32 cellular contexts compared by ENCODE assay signal in genomic region chr1:224900062-224900461, GRCh38. TPM values are rescaled to one million over a fixed set of nuclear protein-coding genes. Genes with fewer than 3 reads are reported as not detected.
"Had no signal": no experiment of that assay in that cellular context is flagged by ENCODE, and none has a peak within 500 bp of the region (broad histone marks: within the 10 kb centered on the region; RNA-seq: fewer than 3 reads in every experiment).

No MANE protein-coding gene starts in this region.

- H3K27me3 ChIP-seq: adrenal gland, body of pancreas, brain microvascular endothelial cell, breast epithelium had no signal

- H3K4me3 ChIP-seq: adrenal gland, body of pancreas, breast epithelium had no signal

- H3K27ac ChIP-seq: adrenal gland, body of pancreas, brain microvascular endothelial cell, breast epithelium, VCaP had no signal

- H3K9me3 ChIP-seq: adrenal gland, body of pancreas, breast epithelium had no signal

- ATAC-seq: activated CD8-positive, alpha-beta T cell treated with anti-CD3 and anti-CD28 coated beads for 36 hours; activated naive CD4-positive, alpha-beta T cell treated with anti-CD3 and anti-CD28 coated beads, Interleukin-2, amount 50 U/mL, for 72 hours; activated T-cell treated with anti-CD3 and anti-CD28 coated beads, Interleukin-2, amount 50 U/mL, for 4 hours; activated T-cell treated with anti-CD3 and anti-CD28 coated beads, Interleukin-2, amount 50 U/mL, for 72 hours; activated T-helper 17 cell treated with anti-CD3 and anti-CD28 coated beads, Interleukin-2, amount 50 U/mL, for 72 hours; body of pancreas had no signal

- FAIRE-seq: astrocyte had no signal

- H3K4me1 ChIP-seq: adrenal gland, body of pancreas, breast epithelium had no signal

- DNase-seq: activated B cell treated with CpG ODN at 0.5 μM for 24 hours; activated CD4-positive, alpha-beta memory T cell treated with anti-CD3 and anti-CD28 coated beads for 36 hours; activated CD4-positive, alpha-beta T cell treated with anti-CD3 and anti-CD28 coated beads for 4 hours; activated CD4-positive, alpha-beta T cell treated with anti-CD3 and anti-CD28 coated beads, Interleukin-2, amount 10 ng/mL, durations not matched to agents 24 days and 14 days; activated CD4-positive, alpha-beta T cell treated with anti-CD3 and anti-CD28 coated beads, Interleukin-2, amount 50 U/mL, for 1 hour; activated CD4-positive, alpha-beta T cell treated with anti-CD3 and anti-CD28 coated beads, Interleukin-2, amount 50 U/mL, for 4 hours; activated CD4-positive, CD25-positive, alpha-beta regulatory T cell treated with anti-CD3 and anti-CD28 coated beads, Interleukin-2, amount 50 U/mL, for 72 hours; activated CD8-positive, alpha-beta memory T cell treated with anti-CD3 and anti-CD28 coated beads, Interleukin-2, amount 50 U/mL, for 4 hours; activated CD8-positive, alpha-beta T cell treated with anti-CD3 and anti-CD28 coated beads for 36 hours; activated effector memory CD4-positive, alpha-beta T cell treated with anti-CD3 and anti-CD28 coated beads, Interleukin-2, amount 50 U/mL, for 16 hours; activated gamma-delta T cell treated with Interleukin-2 at 50 U/mL for 16 hours; activated naive CD4-positive, alpha-beta T cell; activated naive CD4-positive, alpha-beta T cell treated with anti-CD3 and anti-CD28 coated beads for 36 hours; activated naive CD4-positive, alpha-beta T cell treated with anti-CD3 and anti-CD28 coated beads, Interleukin-2, amount 50 U/mL, for 16 hours; activated naive CD8-positive, alpha-beta T cell treated with anti-CD3 and anti-CD28 coated beads for 36 hours; activated T-cell treated with anti-CD3 and anti-CD28 coated beads for 4 hours; activated T-cell treated with anti-CD3 and anti-CD28 coated beads, Interleukin-2, amount 50 U/mL, for 1 hour; activated T-cell treated with anti-CD3 and anti-CD28 coated beads, Interleukin-2, amount 50 U/mL, for 4 hours; activated T-cell treated with anti-CD3 and anti-CD28 coated beads, Interleukin-2, amount 50 U/mL, for 72 hours; adrenal gland; amniotic stem cell; aorta; body of pancreas; brain microvascular endothelial cell; central memory CD4-positive, alpha-beta T cell; T-helper 2 cell; T-helper 9 cell had no signal

- H3K36me3 ChIP-seq: adrenal gland, brain microvascular endothelial cell, breast epithelium had no signal

RNA-seq across cellular contexts. Expression of gene DNAH14, which starts 29.4 kb away (rescaled TPM):
- total RNA-seq: activated B cell treated with CpG ODN at 0.5 μM for 24 hours; activated CD4-positive, alpha-beta T cell treated with anti-CD3 and anti-CD28 coated beads, Interleukin-2, amount 10 ng/mL, durations not matched to agents 24 days and 14 days had no signal
